8 cellular contexts compared by ENCODE assay signal in genomic region chr10:28532509-28533314, GRCh38. TPM values are rescaled to one million over a fixed set of nuclear protein-coding genes. Genes with fewer than 3 reads are reported as not detected.
DNase-seq lines count a peak whose midpoint lies in the region; ATAC-seq and TF ChIP-seq lines count a peak whose summit lies in the region.

WAC (plus strand) TSS chr10:28533118; CDS start chr10:28533580, 462 bp downstream.

- peaks cover 57% of the 10 kb centered on the region for H3K4me1 Mint-ChIP-seq in chondrocyte (ENCODE audit: low read depth)

- peak; percentile 47 for TF ChIP-seq CTCF in chondrocyte (IDR thresholded peaks at IDR 0.05)

- peak; percentile 93 for TF ChIP-seq POLR2A in GM19099 (IDR thresholded peaks at IDR 0.05; ENCODE audit: extremely low read depth, insufficient read length, low read depth)

- H3K4me3 Mint-ChIP-seq in chondrocyte (ENCODE audit: unreplicated experiment) = peak within 1 kb of the TSS; percentile 98

- ATAC-seq in HG03432 (IDR thresholded peaks at IDR 0.05; ENCODE audit: unreplicated experiment) = peak; percentile 85

- H3K27me3 Mint-ChIP-seq in chondrocyte (ENCODE audit: low read depth) = no peaks in the 10 kb centered on the region

- peaks cover 25% of the 10 kb centered on the region for H3K36me3 Mint-ChIP-seq in chondrocyte (ENCODE audit: low read depth)

- H3K27ac Mint-ChIP-seq in chondrocyte (ENCODE audit: unreplicated experiment) = peak within 1 kb of the TSS; percentile 100

- H3K9me3 Mint-ChIP-seq in chondrocyte (ENCODE audit: low read depth) = no peaks in the 10 kb centered on the region

- peak; percentile 97 for DNase-seq in AG20443 (ENCODE audit: low spot score)
- peak; percentile 82 for DNase-seq in NCI-H510A (lab: John Stamatoyannopoulos, UW)
- peak; percentile 96 to 98 for DNase-seq in activated CD4-positive, alpha-beta T cell treated with anti-CD3 and anti-CD28 coated beads for 24 hours (ENCODE audit: low read depth in 2 of 2)
- DNase-seq in chondrocyte (ENCODE audit: low spot score) = peak; percentile 99
- DNase-seq in kidney glomerular epithelial cell (lab: John Stamatoyannopoulos, UW) = peak; percentile 93
- DNase-seq in stimulated activated CD4-positive, alpha-beta T cell treated with anti-CD3 and anti-CD28 coated beads, Interleukin-1b, Interleukin-23, amount 100 ng/mL, for 1 hour (ENCODE audit: low read depth in 2 of 2) = peak; percentile 91 to 95

RNA-seq across cellular contexts. Expression of gene WAC, which starts in this region (rescaled TPM):
- total RNA-seq in chondrocyte = 91.1 to 97.7 TPM (median 93.2 TPM) in 3 replicates

Comparison
In these comparisons a context has a peak if more than half of its experiments do, and no peak if none do; other contexts are left out.
1. Peak in every context shown above with its lines: DNase-seq and ATAC-seq.